ENCODE assay signal across 23 cellular contexts in genomic region chr5:23223846-23224245, GRCh38.
"Had no signal": no experiment of that assay in that cellular context is flagged by ENCODE, and none has a peak within 500 bp of the region (broad histone marks: within the 10 kb centered on the region; RNA-seq: fewer than 3 reads in every experiment).

No MANE protein-coding gene starts in this region.

- H3K27ac ChIP-seq: esophagus squamous epithelium, heart right ventricle, lower lobe of right lung, prostate gland, tibial nerve had no signal

- H3K27ac Mint-ChIP-seq: activated T-helper 2 cell treated with anti-CD3 and anti-CD28 coated beads, Interferon-gamma antibody, Interleukin-2, Interleukin-4, amounts not matched to agents 10 μg/mL and 5 μg/mL and 100 μg/mL, durations not matched to agents 14 hours and 24 hours and 36 hours had no signal

- ATAC-seq: heart right ventricle, left colon, lower lobe of right lung, right cardiac atrium had no signal

- H3K4me1 ChIP-seq: esophagus squamous epithelium, heart right ventricle, lower lobe of right lung, prostate gland, tibial nerve had no signal

- H3K9me3 ChIP-seq: esophagus squamous epithelium, prostate gland, tibial nerve had no signal

- H3K4me3 ChIP-seq: esophagus squamous epithelium, heart right ventricle, lower lobe of right lung, prostate gland, tibial nerve had no signal

- FAIRE-seq: frontal cortex, small intestine, TTC549 had no signal

- H3K27me3 ChIP-seq: esophagus squamous epithelium, heart right ventricle, tibial nerve had no signal

- H3K4me3 Mint-ChIP-seq: neural crest cell had no signal

- H3K36me3 ChIP-seq: esophagus squamous epithelium, heart right ventricle, lower lobe of right lung, prostate gland, tibial nerve had no signal

- H3K4me1 Mint-ChIP-seq: neural crest cell had no signal

- DNase-seq: activated CD4-positive, CD25-positive, alpha-beta regulatory T cell; activated naive CD4-positive, alpha-beta T cell treated with anti-CD3 and anti-CD28 coated beads, Interleukin-2, amount 50 U/mL, for 16 hours; central memory CD4-positive, alpha-beta T cell; cortex of kidney; effector CD4-positive, alpha-beta T cell; esophagus squamous epithelium; heart right ventricle; left colon; lower lobe of right lung; midbrain; right cardiac atrium; small intestine; stimulated activated CD4-positive, alpha-beta T cell treated with anti-CD3 and anti-CD28 coated beads, Interleukin-4, amount 100 ng/mL, for 4 hours; stimulated activated CD8-positive, alpha-beta memory T cell treated with anti-CD3 and anti-CD28 coated beads, Interleukin-4, amount 100 ng/mL, for 48 hours; stimulated activated naive CD4-positive, alpha-beta T cell treated with Interleukin-2 at 50 U/mL for 16 hours; substantia nigra; T-helper 2 cell had no signal
